19 cellular contexts compared by ENCODE assay signal in the genomic region with DNA sequence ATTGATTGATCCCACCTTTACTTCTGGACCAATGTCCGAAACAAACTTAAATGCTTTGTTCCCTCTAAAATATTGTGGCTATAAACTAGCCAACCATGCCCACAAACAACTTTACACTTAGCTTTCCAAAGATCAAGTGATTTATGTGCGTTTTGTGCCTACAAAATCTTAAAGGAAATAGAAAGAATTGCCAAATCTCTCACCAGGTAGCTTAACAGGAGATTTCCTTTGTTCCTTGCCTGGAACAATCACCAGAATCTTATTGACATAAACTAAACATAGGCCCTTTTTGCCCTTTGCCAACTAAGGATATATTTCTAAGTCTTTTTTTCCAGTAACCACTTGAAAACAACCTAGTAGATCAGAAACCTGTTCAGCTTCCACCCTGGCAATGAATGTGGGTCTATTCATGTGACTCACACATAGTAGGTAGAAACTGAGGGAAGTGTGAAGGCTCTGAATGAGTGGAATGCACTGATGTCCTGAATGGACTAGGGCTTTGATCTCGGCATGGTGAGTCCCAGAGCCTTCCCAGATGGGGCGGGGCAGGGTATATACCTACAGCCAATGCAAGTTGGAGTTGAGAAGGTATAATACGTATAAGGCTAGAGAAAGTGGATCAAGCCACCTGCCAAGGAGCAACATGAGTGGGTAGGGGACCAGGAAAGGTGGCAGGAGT.
DNase-seq lines count a peak whose midpoint lies in the region; ATAC-seq and TF ChIP-seq lines count a peak whose summit lies in the region.
"Had no signal": no experiment of that assay in that cellular context is flagged by ENCODE, and none has a peak within 500 bp of the region (broad histone marks: within the 10 kb centered on the region; RNA-seq: fewer than 3 reads in every experiment).

No MANE protein-coding gene starts in this region.

- intact Hi-C loops in activated CD4-positive, alpha-beta T cell treated with anti-CD3 and anti-CD28 coated beads for 36 hours (cut with DNase I, micrococcal nuclease), result no loop called here
- intact Hi-C loops in prostate gland (cut with DNase I), result no loop called here

- peak; percentile 32 for DNase-seq in activated CD4-positive, alpha-beta T cell treated with anti-CD3 and anti-CD28 coated beads for 36 hours
- DNase-seq in activated CD4-positive, alpha-beta T cell treated with anti-CD3 and anti-CD28 coated beads for 1 hour, result no peak
- DNase-seq in LoVo (ENCODE audit: low spot score) (peak; percentile 40), prostate gland (ENCODE audit: low spot score) (peak; percentile 52), NCI-H2107 (lab: John Stamatoyannopoulos, UW) (no peak), NCI-H82 treated with DMSO at 0.1 percent for 48 hours (lab: John Stamatoyannopoulos, UW; ENCODE audit: unreplicated experiment) (no peak)
- DNase-seq: CD4-positive, CD25-positive, alpha-beta regulatory T cell; dorsolateral prefrontal cortex; foreskin fibroblast; NCI-H1436 treated with DMSO at 0.1 percent for 48 hours; NCI-H524 treated with DMSO at 0.1 percent for 48 hours; T-cell had no signal

- H3K4me3 ChIP-seq in esophagus (ENCODE audit: low read depth in 1 of 2, low read length in 2 of 2), result no peak overlapping the region
- no peak overlapping the region for H3K4me3 ChIP-seq in prostate gland
- H3K4me3 ChIP-seq: dorsolateral prefrontal cortex, HAP-1, tibial nerve had no signal

- no peaks in the 10 kb centered on the region for H3K36me3 Mint-ChIP-seq in activated CD4-positive, alpha-beta T cell treated with anti-CD3 and anti-CD28 coated beads for 36 hours (ENCODE audit: low read depth)
- H3K36me3 Mint-ChIP-seq: CD4-positive, CD25-positive, alpha-beta regulatory T cell; T-cell; WTC11 had no signal

- 54 to 58% methylated on average over 5 of the region's 5 CpGs for WGBS in esophagus, 2 donors
- 57% methylated on average over 5 of the region's 5 CpGs for WGBS in prostate gland

- H3K27ac ChIP-seq in esophagus (ENCODE audit: low read depth in 2 of 2, low read length in 1 of 2), result peak overlapping the region; percentile 97 to 98
- peak overlapping the region; percentile 68 to 75 for H3K27ac ChIP-seq in prostate gland
- H3K27ac ChIP-seq: dorsolateral prefrontal cortex, parathyroid adenoma, tibial nerve had no signal

- peaks cover 21% of the 10 kb centered on the region for H3K4me1 Mint-ChIP-seq in activated CD4-positive, alpha-beta T cell treated with anti-CD3 and anti-CD28 coated beads for 36 hours

- no peak overlapping the region for H3K27ac Mint-ChIP-seq in activated CD4-positive, alpha-beta T cell treated with anti-CD3 and anti-CD28 coated beads for 36 hours
- H3K27ac Mint-ChIP-seq: T-cell, WTC11 had no signal

- CTCF ChIA-PET in activated CD4-positive, alpha-beta T cell treated with anti-CD3 and anti-CD28 coated beads for 36 hours (lab: Charles Lee), result interaction anchor here (0.6 kb wide), 1 partner anchor 18 kb away, joined by 3 read pairs; no protein-coding TSS in a partner anchor

- H3K27me3 ChIP-seq in esophagus (ENCODE audit: control insufficient read depth in 1 of 2, insufficient read depth in 2 of 2, low read length in 2 of 2), result no peaks in the 10 kb centered on the region
- H3K27me3 ChIP-seq in prostate gland (replicated peaks; ENCODE audit: insufficient read depth), result no peaks in the 10 kb centered on the region
- H3K27me3 ChIP-seq: dorsolateral prefrontal cortex, tibial nerve had no signal

- no peak for TF ChIP-seq CTCF in prostate gland (IDR thresholded peaks at IDR 0.05)

- POLR2A ChIA-PET in activated CD4-positive, alpha-beta T cell treated with anti-CD3 and anti-CD28 coated beads for 36 hours (lab: Charles Lee), result no interaction called here

- no peak for TF ChIP-seq POLR2A in prostate gland (IDR thresholded peaks at IDR 0.05)

- H3K36me3 ChIP-seq in esophagus (ENCODE audit: control insufficient read depth in 2 of 2, insufficient read depth in 2 of 2, low read length in 1 of 2) (no peaks in the 10 kb centered on the region), prostate gland (no peaks in the 10 kb centered on the region)
- H3K36me3 ChIP-seq: HAP-1, tibial nerve had no signal

- no peak overlapping the region for H3K4me3 Mint-ChIP-seq in activated CD4-positive, alpha-beta T cell treated with anti-CD3 and anti-CD28 coated beads for 36 hours
- H3K4me3 Mint-ChIP-seq: CD4-positive, CD25-positive, alpha-beta regulatory T cell; T-cell; WTC11 had no signal

- H3K9me3 ChIP-seq in esophagus (ENCODE audit: control insufficient read depth in 2 of 2, insufficient read depth in 1 of 2, low read depth in 1 of 2, low read length in 1 of 2), result no peaks in the 10 kb centered on the region
- H3K9me3 ChIP-seq in prostate gland, result no peaks in the 10 kb centered on the region
- H3K9me3 ChIP-seq: HAP-1, tibial nerve had no signal

- no peaks in the 10 kb centered on the region for H3K9me3 Mint-ChIP-seq in activated CD4-positive, alpha-beta T cell treated with anti-CD3 and anti-CD28 coated beads for 36 hours (ENCODE audit: low read depth)
- H3K9me3 Mint-ChIP-seq: T-cell, WTC11 had no signal

- ATAC-seq in activated CD4-positive, alpha-beta T cell treated with anti-CD3 and anti-CD28 coated beads for 36 hours, result peak; percentile 96
- ATAC-seq in GM19035 (IDR thresholded peaks at IDR 0.05; ENCODE audit: unreplicated experiment), result no peak
- ATAC-seq: Panc1, T-cell, WTC11 had no signal

- H3K4me1 ChIP-seq in esophagus (ENCODE audit: control insufficient read depth in 2 of 2, insufficient read depth in 2 of 2, low read length in 1 of 2) (peaks cover 2 to 12% of the 10 kb centered on the region in 2 donors), prostate gland (replicated peaks) (peaks cover 2% of the 10 kb centered on the region)
- H3K4me1 ChIP-seq: HAP-1 had no signal

- no peaks in the 10 kb centered on the region for H3K27me3 Mint-ChIP-seq in activated CD4-positive, alpha-beta T cell treated with anti-CD3 and anti-CD28 coated beads for 36 hours
- H3K27me3 Mint-ChIP-seq: CD4-positive, CD25-positive, alpha-beta regulatory T cell; T-cell had no signal

Comparison
In these comparisons a context has a peak if more than half of its experiments do, and no peak if none do; other contexts are left out.
1. DNase-seq: peak in activated CD4-positive, alpha-beta T cell treated with anti-CD3 and anti-CD28 coated beads for 36 hours (single experiment), LoVo (single experiment) and prostate gland (single experiment); none in activated CD4-positive, alpha-beta T cell treated with anti-CD3 and anti-CD28 coated beads for 1 hour (single experiment), NCI-H2107 (single experiment) and NCI-H82 treated with DMSO at 0.1 percent for 48 hours (single experiment).